Comparison of ENCODE assay signal across 9 cellular contexts in the genomic region with DNA sequence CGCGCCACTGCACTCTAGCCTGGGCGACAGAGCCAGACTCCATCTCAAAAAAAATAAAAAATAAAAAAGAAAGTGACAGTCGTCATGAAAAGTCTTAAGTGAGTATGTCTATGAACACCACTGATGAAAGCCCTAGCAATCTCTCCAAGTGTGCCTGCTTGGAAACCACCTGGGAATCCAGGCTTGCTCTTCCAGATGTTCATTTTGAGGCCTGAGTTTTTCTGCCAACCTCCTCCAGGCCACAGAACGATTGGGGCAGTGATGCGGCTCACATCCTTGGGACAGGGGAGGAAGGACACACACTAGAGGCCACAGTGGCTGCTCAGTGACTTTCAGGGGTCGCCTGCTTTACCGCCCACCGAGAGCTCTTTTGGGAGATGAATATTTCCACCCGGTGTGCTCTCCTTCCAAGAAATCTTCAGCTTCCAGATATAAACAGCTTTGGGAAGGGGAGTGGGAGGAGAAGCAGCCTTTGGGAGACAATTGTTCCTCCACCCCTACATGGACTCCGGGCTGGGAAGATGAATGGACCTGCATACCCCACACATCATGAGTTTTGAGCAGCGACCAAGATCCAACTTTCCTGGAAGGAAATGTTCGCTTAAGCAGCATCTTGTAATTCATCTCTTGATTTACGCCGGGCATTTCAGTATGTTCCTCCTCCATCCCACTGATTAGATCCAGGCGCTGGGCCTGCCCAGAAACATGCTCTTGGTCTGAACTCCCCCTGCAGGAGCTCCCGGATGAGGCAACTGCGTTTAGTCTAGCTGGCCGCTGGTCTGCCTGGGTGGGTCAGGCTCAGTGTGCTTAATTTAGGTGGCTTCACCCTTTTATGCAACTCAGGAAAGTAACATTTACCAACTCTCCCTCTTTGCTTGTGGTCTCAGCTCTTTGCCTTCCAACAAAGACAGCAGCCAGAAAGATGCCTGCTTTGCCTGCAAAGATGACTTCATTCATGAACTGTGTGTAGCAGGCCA. TPM values are rescaled to one million over a fixed set of nuclear protein-coding genes. Genes with fewer than 3 reads are reported as not detected.
A peak's percentile ranks its signal among the peaks of the same experiment; 100 is the strongest.
DNase-seq lines count a peak whose midpoint lies in the region; FAIRE-seq and TF ChIP-seq lines count a peak whose summit lies in the region.
"Had no signal": no experiment of that assay in that cellular context is flagged by ENCODE, and none has a peak within 500 bp of the region (broad histone marks: within the 10 kb centered on the region; RNA-seq: fewer than 3 reads in every experiment).

No MANE protein-coding gene starts in this region.

- H3K27me3 ChIP-seq in endodermal cell (ENCODE audit: control insufficient read depth, insufficient read depth, low read length, poor library complexity, severe bottlenecking) (no peaks in the 10 kb centered on the region), muscle layer of duodenum (ENCODE audit: low read depth, low read length) (no peaks in the 10 kb centered on the region)

- H3K9me3 ChIP-seq in endodermal cell (ENCODE audit: control insufficient read depth, low read length), result peaks cover 11% of the 10 kb centered on the region
- no peaks in the 10 kb centered on the region for H3K9me3 ChIP-seq in muscle layer of duodenum (ENCODE audit: control insufficient read depth in 1 of 2, low read length in 2 of 2)

- peak; percentile 96 for FAIRE-seq in G401.6 (lab: Jason Lieb, UNC)
- FAIRE-seq: frontal cortex had no signal

- no peak overlapping the region for H3K4me3 Mint-ChIP-seq in endodermal cell
- H3K4me3 Mint-ChIP-seq in T-helper 2 cell treated with Interferon-gamma antibody and Interleukin-4, amounts not matched to agents 5 μg/mL and 100 μg/mL, for 36 hours, result no peak overlapping the region

- H3K36me3 ChIP-seq in endodermal cell (ENCODE audit: control insufficient read depth, insufficient read depth, low read length) (no peaks in the 10 kb centered on the region), muscle layer of duodenum (ENCODE audit: control insufficient read depth in 1 of 2, insufficient read depth in 2 of 2, low read length in 2 of 2) (no peaks in the 10 kb centered on the region)

- H3K27ac ChIP-seq in endodermal cell (ENCODE audit: low read depth, low read length), result no peak overlapping the region
- H3K27ac ChIP-seq in muscle layer of duodenum (ENCODE audit: low read length), result peak overlapping the region; percentile 76

- no peak overlapping the region for H3K27ac Mint-ChIP-seq in endodermal cell
- H3K27ac Mint-ChIP-seq in T-helper 2 cell treated with Interferon-gamma antibody and Interleukin-4, amounts not matched to agents 5 μg/mL and 100 μg/mL, for 36 hours, result no peak overlapping the region

- peaks cover 7% of the 10 kb centered on the region for H3K4me1 Mint-ChIP-seq in endodermal cell
- H3K4me1 Mint-ChIP-seq in T-helper 2 cell treated with Interferon-gamma antibody and Interleukin-4, amounts not matched to agents 5 μg/mL and 100 μg/mL, for 36 hours (ENCODE audit: low read depth), result no peaks in the 10 kb centered on the region

- 59 to 68% methylated on average over 9 to 19 of the region's 19 CpGs for WGBS in endodermal cell (ENCODE audit: insufficient coverage in 1 of 2, insufficient read length in 1 of 2), 2 experiments

- peaks cover 3% of the 10 kb centered on the region for H3K27me3 Mint-ChIP-seq in endodermal cell (ENCODE audit: insufficient read depth)
- peaks cover 47% of the 10 kb centered on the region for H3K27me3 Mint-ChIP-seq in T-helper 2 cell treated with Interferon-gamma antibody and Interleukin-4, amounts not matched to agents 5 μg/mL and 100 μg/mL, for 36 hours (ENCODE audit: low read depth)

- H3K4me3 ChIP-seq in endodermal cell (ENCODE audit: low read length) (no peak overlapping the region), muscle layer of duodenum (ENCODE audit: low read depth in 1 of 2, low read length in 2 of 2) (peak overlapping the region in 1 of 2 donors; percentile 38)

- peaks cover 9% of the 10 kb centered on the region for H3K9me3 Mint-ChIP-seq in endodermal cell
- H3K9me3 Mint-ChIP-seq in T-helper 2 cell treated with Interferon-gamma antibody and Interleukin-4, amounts not matched to agents 5 μg/mL and 100 μg/mL, for 36 hours, result no peaks in the 10 kb centered on the region

- DNase-seq in NOMO-1 (lab: John Stamatoyannopoulos, UW; ENCODE audit: unreplicated experiment in 2 of 2), result peak; percentile 73 to 76
- peak; percentile 94 for DNase-seq in endodermal cell
- DNase-seq in germinal center (ENCODE audit: low spot score), result no peak
- no peak for DNase-seq in GF-D8 (lab: John Stamatoyannopoulos, UW)
- DNase-seq in T1000 (lab: John Stamatoyannopoulos, UW), result no peak
- DNase-seq in T-helper 2 cell treated with Interferon-gamma antibody and Interleukin-4, amounts not matched to agents 5 μg/mL and 100 μg/mL, for 36 hours (ENCODE audit: low spot score), result no peak

- no peak overlapping the region for H3K9ac ChIP-seq in endodermal cell (ENCODE audit: extremely low read depth, low read length, poor library complexity, severe bottlenecking)

- TF ChIP-seq CTCF in endodermal cell (conservative IDR thresholded peaks at IDR 0.05), result peak; percentile 84

- no peaks in the 10 kb centered on the region for H3K36me3 Mint-ChIP-seq in endodermal cell (ENCODE audit: low read depth)
- no peaks in the 10 kb centered on the region for H3K36me3 Mint-ChIP-seq in T-helper 2 cell treated with Interferon-gamma antibody and Interleukin-4, amounts not matched to agents 5 μg/mL and 100 μg/mL, for 36 hours (ENCODE audit: low read depth)

- H3K4me1 ChIP-seq in endodermal cell (ENCODE audit: control insufficient read depth, insufficient read depth, low read length), result no peaks in the 10 kb centered on the region
- H3K4me1 ChIP-seq in muscle layer of duodenum (ENCODE audit: control insufficient read depth in 1 of 2, insufficient read depth in 2 of 2, low read length in 2 of 2), result peaks cover 4 to 7% of the 10 kb centered on the region in 2 donors

RNA-seq across cellular contexts. Expression of gene ARMC9, which starts 6.2 kb away (rescaled TPM):
- total RNA-seq in endodermal cell, result 10 to 100 TPM; 41.7 to 51.5 TPM
- 25.5 TPM for polyA plus RNA-seq in endodermal cell (2013, experiment 1 of 2)
- 24.7 TPM for polyA plus RNA-seq in endodermal cell (2013, experiment 2 of 2)

Comparison
In these comparisons a context has a peak if more than half of its experiments do, and no peak if none do; other contexts are left out.
1. DNase-seq: peak in NOMO-1 (2 of 2) and endodermal cell (single experiment); none in germinal center (single experiment), GF-D8 (single experiment), T1000 (single experiment) and T-helper 2 cell treated with Interferon-gamma antibody and Interleukin-4, amounts not matched to agents 5 μg/mL and 100 μg/mL, for 36 hours (single experiment).